In genomic region chr1:107196973-107197562, GRCh38 we compare ENCODE assay signal across 8 cellular contexts. TPM values are rescaled to one million over a fixed set of nuclear protein-coding genes. Genes with fewer than 3 reads are reported as not detected.
DNase-seq lines count a peak whose midpoint lies in the region; ATAC-seq and TF ChIP-seq lines count a peak whose summit lies in the region.

No MANE protein-coding gene starts in this region.

- ATAC-seq in GM21360 (IDR thresholded peaks at IDR 0.05; ENCODE audit: unreplicated experiment) (peak; percentile 83), HG03442 (IDR thresholded peaks at IDR 0.05; ENCODE audit: unreplicated experiment) (peak; percentile 97)

- no peak for TF ChIP-seq CTCF in tibial artery (IDR thresholded peaks at IDR 0.05)

- intact Hi-C loops in tibial artery (cut with DNase I; ENCODE audit: low total_unique reads) = no loop called here

- no peak overlapping the region for H3K4me3 ChIP-seq in tibial artery

- no peaks in the 10 kb centered on the region for H3K36me3 ChIP-seq in tibial artery

- no peaks in the 10 kb centered on the region for H3K27me3 ChIP-seq in tibial artery

- H3K4me1 ChIP-seq in tibial artery = no peaks in the 10 kb centered on the region

- DNase-seq in DMS 273 (lab: John Stamatoyannopoulos, UW; ENCODE audit: unreplicated experiment) (peak; percentile 73), DMS 273 treated with DMSO at 0.1 percent for 48 hours (lab: John Stamatoyannopoulos, UW) (no peak), SKM-1 (lab: John Stamatoyannopoulos, UW; ENCODE audit: unreplicated experiment) (peak; percentile 9), left kidney (ENCODE audit: low read depth, low spot score) (peak; percentile 20), occipital lobe (lab: John Stamatoyannopoulos, UW) (no peak), tibial artery (no peak)

- H3K27ac ChIP-seq in tibial artery = no peak overlapping the region

- peaks cover 0 to under 1% (median 0%) of the 10 kb centered on the region in 3 donors for H3K9me3 ChIP-seq in tibial artery

RNA-seq across cellular contexts. Expression of gene NTNG1, which starts 56.2 kb away (rescaled TPM):
- 18.6 TPM for total RNA-seq in occipital lobe

Comparison
In these comparisons a context has a peak if more than half of its experiments do, and no peak if none do; other contexts are left out.
1. DNase-seq: peak in DMS 273 (single experiment), SKM-1 (single experiment) and left kidney (single experiment); none in DMS 273 treated with DMSO at 0.1 percent for 48 hours (single experiment), occipital lobe (single experiment) and tibial artery (0 of 2).